In genomic region chr3:3145831-3146230, GRCh38 we compare ENCODE assay signal across 26 cellular contexts. TPM values are rescaled to one million over a fixed set of nuclear protein-coding genes. Genes with fewer than 3 reads are reported as not detected.
A peak's percentile ranks its signal among the peaks of the same experiment; 100 is the strongest.
DNase-seq lines count a peak whose midpoint lies in the region; ATAC-seq and TF ChIP-seq lines count a peak whose summit lies in the region.
"Had no signal": no experiment of that assay in that cellular context is flagged by ENCODE, and none has a peak within 500 bp of the region (broad histone marks: within the 10 kb centered on the region; RNA-seq: fewer than 3 reads in every experiment).

No MANE protein-coding gene starts in this region.

- H3K36me3 ChIP-seq in PC-3 (ENCODE audit: low read depth, low read length): peaks cover 86% of the 10 kb centered on the region

- peaks cover 91% of the 10 kb centered on the region for H3K36me3 Mint-ChIP-seq in stimulated activated naive CD8-positive, alpha-beta T cell treated with anti-CD3 and anti-CD28 coated beads, Interleukin-15, Interleukin-2, amounts not matched to agents 100 ng/mL and 50 ng/mL, for 24 hours (ENCODE audit: low read depth)
- H3K36me3 Mint-ChIP-seq in activated T-helper 17 cell treated with anti-CD3 and anti-CD28 coated beads, Interleukin-2, amount 50 U/mL, for 72 hours (ENCODE audit: low read depth): peaks cover 99% of the 10 kb centered on the region

- CTCF ChIA-PET in PC-3 (lab: Charles Lee): no interaction called here

- H3K9me2 ChIP-seq in PC-3 (replicated peaks; ENCODE audit: low read length): no peaks in the 10 kb centered on the region

- H3F3A ChIP-seq in PC-3 (ENCODE audit: low read length, unreplicated experiment): peaks cover 9% of the 10 kb centered on the region

- H3K4me1 ChIP-seq in PC-3 (ENCODE audit: insufficient read depth, low read length): peaks cover 13% of the 10 kb centered on the region
- H3K4me1 ChIP-seq: right atrium auricular region had no signal

- intact Hi-C loops in PC-3 (cut with micrococcal nuclease): no loop called here

- H3K4me3 Mint-ChIP-seq in stimulated activated naive CD8-positive, alpha-beta T cell treated with anti-CD3 and anti-CD28 coated beads, Interleukin-15, Interleukin-2, amounts not matched to agents 100 ng/mL and 50 ng/mL, for 24 hours: no peak overlapping the region
- H3K4me3 Mint-ChIP-seq in stimulated activated naive CD8-positive, alpha-beta T cell treated with anti-CD3 and anti-CD28 coated beads, Interleukin-15, amount 100 ng/mL, for 72 hours: no peak overlapping the region
- H3K4me3 Mint-ChIP-seq in activated T-helper 17 cell treated with anti-CD3 and anti-CD28 coated beads, Interleukin-2, amount 50 U/mL, for 72 hours: no peak overlapping the region
- H3K4me3 Mint-ChIP-seq: activated naive CD4-positive, alpha-beta T cell treated with anti-CD3 and anti-CD28 coated beads, Interleukin-2, amount 50 U/mL, for 24 hours; CD14-positive monocyte had no signal

- no peaks in the 10 kb centered on the region for H3K9me3 ChIP-seq in PC-3 (ENCODE audit: low read length)
- H3K9me3 ChIP-seq: right atrium auricular region, thoracic aorta had no signal

- POLR2A ChIA-PET in PC-3 (lab: Charles Lee; ENCODE audit: unreplicated experiment): no interaction called here

- BruUV-seq in PC-3 (replicated peaks; lab: Mats Ljungman, UMichigan): no TSS peak

- H3K27ac Mint-ChIP-seq in stimulated activated naive CD8-positive, alpha-beta T cell treated with anti-CD3 and anti-CD28 coated beads, Interleukin-15, Interleukin-2, amounts not matched to agents 100 ng/mL and 50 ng/mL, for 24 hours: peak overlapping the region; percentile 63
- H3K27ac Mint-ChIP-seq in stimulated activated naive CD8-positive, alpha-beta T cell treated with anti-CD3 and anti-CD28 coated beads, Interleukin-15, amount 100 ng/mL, for 72 hours: peak overlapping the region in 1 of 2 donors; percentile 72
- H3K27ac Mint-ChIP-seq in activated T-helper 17 cell treated with anti-CD3 and anti-CD28 coated beads, Interleukin-2, amount 50 U/mL, for 72 hours: peak overlapping the region; percentile 31
- H3K27ac Mint-ChIP-seq: activated naive CD4-positive, alpha-beta T cell treated with anti-CD3 and anti-CD28 coated beads, Interleukin-2, amount 50 U/mL, for 24 hours; CD14-positive monocyte had no signal

- H3K4me1 Mint-ChIP-seq in stimulated activated naive CD8-positive, alpha-beta T cell treated with anti-CD3 and anti-CD28 coated beads, Interleukin-15, Interleukin-2, amounts not matched to agents 100 ng/mL and 50 ng/mL, for 24 hours (ENCODE audit: low read depth): peaks cover 36% of the 10 kb centered on the region
- H3K4me1 Mint-ChIP-seq in stimulated activated naive CD8-positive, alpha-beta T cell treated with anti-CD3 and anti-CD28 coated beads, Interleukin-15, amount 100 ng/mL, for 72 hours: peaks cover 16% of the 10 kb centered on the region
- H3K4me1 Mint-ChIP-seq in activated T-helper 17 cell treated with anti-CD3 and anti-CD28 coated beads, Interleukin-2, amount 50 U/mL, for 72 hours: peaks cover 6% of the 10 kb centered on the region
- H3K4me1 Mint-ChIP-seq: CD14-positive monocyte had no signal

- peaks cover 5% of the 10 kb centered on the region; the same call in 1 of the 2 replicates for H4K20me1 ChIP-seq in PC-3 (ENCODE audit: low read length)

- ATAC-seq in stimulated activated naive CD8-positive, alpha-beta T cell treated with anti-CD3 and anti-CD28 coated beads, Interleukin-15, amount 100 ng/mL, for 72 hours: no peak
- no peak for ATAC-seq in activated T-helper 17 cell treated with anti-CD3 and anti-CD28 coated beads, Interleukin-2, amount 50 U/mL, for 72 hours (replicated peaks)
- ATAC-seq in PC-3: no peak
- ATAC-seq: left lobe of liver, SK-N-SH treated with all-trans-retinoic acid at 6 μM for 48 hours had no signal

- no peak overlapping the region for H3K4me3 ChIP-seq in fibroblast of the aortic adventitia (ENCODE audit: low read depth, low read length)
- no peak overlapping the region for H3K4me3 ChIP-seq in PC-3 (ENCODE audit: low read length)
- H3K4me3 ChIP-seq: right atrium auricular region, thoracic aorta had no signal

- no peak overlapping the region for H3K27ac ChIP-seq in PC-3 (ENCODE audit: low read length)
- H3K27ac ChIP-seq: right atrium auricular region, thoracic aorta, WERI-Rb-1 had no signal

- H3K9me3 Mint-ChIP-seq in stimulated activated naive CD8-positive, alpha-beta T cell treated with anti-CD3 and anti-CD28 coated beads, Interleukin-15, Interleukin-2, amounts not matched to agents 100 ng/mL and 50 ng/mL, for 24 hours: no peaks in the 10 kb centered on the region
- H3K9me3 Mint-ChIP-seq in stimulated activated naive CD8-positive, alpha-beta T cell treated with anti-CD3 and anti-CD28 coated beads, Interleukin-15, amount 100 ng/mL, for 72 hours: no peaks in the 10 kb centered on the region
- H3K9me3 Mint-ChIP-seq in activated T-helper 17 cell treated with anti-CD3 and anti-CD28 coated beads, Interleukin-2, amount 50 U/mL, for 72 hours: no peaks in the 10 kb centered on the region
- H3K9me3 Mint-ChIP-seq: activated naive CD4-positive, alpha-beta T cell treated with anti-CD3 and anti-CD28 coated beads, Interleukin-2, amount 50 U/mL, for 24 hours; CD14-positive monocyte had no signal

- no peaks in the 10 kb centered on the region for H3K79me2 ChIP-seq in PC-3 (ENCODE audit: low read length)

- DNase-seq in stimulated activated naive CD8-positive, alpha-beta T cell treated with anti-CD3 and anti-CD28 coated beads, Interleukin-15, amount 100 ng/mL, for 72 hours: no peak
- DNase-seq in fibroblast of the aortic adventitia (ENCODE audit: low read depth) (peak; percentile 8), NCI-H446 treated with DMSO at 0.1 percent for 48 hours (lab: John Stamatoyannopoulos, UW) (no peak), Kasumi-1 (lab: John Stamatoyannopoulos, UW) (no peak), PC-3 (no peak)
- DNase-seq: activated CD4-positive, alpha-beta T cell treated with anti-CD3 and anti-CD28 coated beads, Interleukin-2, amount 50 U/mL, for 1 hour; effector CD8-positive, alpha-beta T cell; GOT3; NCI-H1417; NCI-H2081 treated with DMSO at 0.1 percent for 48 hours; NCI-H82; stimulated activated CD4-positive, alpha-beta T cell treated with anti-CD3 and anti-CD28 coated beads, Interleukin-4, amount 100 ng/mL, for 1 hour; stimulated activated naive CD4-positive, alpha-beta T cell; WERI-Rb-1 had no signal

- H3K9ac ChIP-seq in PC-3 (ENCODE audit: low read length): no peak overlapping the region

- no peaks in the 10 kb centered on the region for H3K27me3 Mint-ChIP-seq in stimulated activated naive CD8-positive, alpha-beta T cell treated with anti-CD3 and anti-CD28 coated beads, Interleukin-15, Interleukin-2, amounts not matched to agents 100 ng/mL and 50 ng/mL, for 24 hours
- no peaks in the 10 kb centered on the region for H3K27me3 Mint-ChIP-seq in stimulated activated naive CD8-positive, alpha-beta T cell treated with anti-CD3 and anti-CD28 coated beads, Interleukin-15, amount 100 ng/mL, for 72 hours
- no peaks in the 10 kb centered on the region for H3K27me3 Mint-ChIP-seq in activated T-helper 17 cell treated with anti-CD3 and anti-CD28 coated beads, Interleukin-2, amount 50 U/mL, for 72 hours
- H3K27me3 Mint-ChIP-seq: activated naive CD4-positive, alpha-beta T cell treated with anti-CD3 and anti-CD28 coated beads, Interleukin-2, amount 50 U/mL, for 24 hours had no signal

- TF ChIP-seq CTCF in fibroblast of the aortic adventitia (IDR thresholded peaks at IDR 0.05; ENCODE audit: insufficient read depth, low read length): no peak
- no peak for TF ChIP-seq CTCF in PC-3 (conservative IDR thresholded peaks at IDR 0.05; ENCODE audit: low read depth, low read length)

- H3K4me2 ChIP-seq in PC-3 (ENCODE audit: low read length): no peak overlapping the region

- no peak overlapping the region for H2AFZ ChIP-seq in PC-3 (ENCODE audit: low read length)

- H3K27me3 ChIP-seq in PC-3 (ENCODE audit: low read length): no peaks in the 10 kb centered on the region
- H3K27me3 ChIP-seq: right atrium auricular region had no signal

RNA-seq across cellular contexts. Expression of gene TRNT1, which starts 19.1 kb away (rescaled TPM):
- total RNA-seq in activated T-helper 17 cell treated with anti-CD3 and anti-CD28 coated beads, Interleukin-2, amount 50 U/mL, for 72 hours: 10 to 100 TPM; 31.2 to 52.7 TPM
- total RNA-seq in fibroblast of the aortic adventitia (ENCODE audit: low replicate concordance) (17.8 and 23.3 TPM in 2 replicates), PC-3 (2014; rRNA removed) (26.2 and 33.2 TPM in 2 replicates)

RNA-seq across cellular contexts. Expression of gene CRBN, which starts 33.7 kb away (rescaled TPM):
- total RNA-seq in activated T-helper 17 cell treated with anti-CD3 and anti-CD28 coated beads, Interleukin-2, amount 50 U/mL, for 72 hours: 10 to 100 TPM; 43.9 to 50.4 TPM
- total RNA-seq in fibroblast of the aortic adventitia (ENCODE audit: low replicate concordance) (57.0 and 70.9 TPM in 2 replicates), PC-3 (2014; rRNA removed) (29.3 and 31.2 TPM in 2 replicates)

RNA-seq across cellular contexts. Expression of gene IL5RA, which starts 35.7 kb away (rescaled TPM):
- under 1 TPM in 1 of 2 donors, not detected in 1; 0.79 TPM for total RNA-seq in activated T-helper 17 cell treated with anti-CD3 and anti-CD28 coated beads, Interleukin-2, amount 50 U/mL, for 72 hours
- total RNA-seq in fibroblast of the aortic adventitia (ENCODE audit: low replicate concordance) (0.08 TPM in 1 of 2 replicates, not detected in the other), PC-3 (2014; rRNA removed) (not detected in 2 replicates)
- total RNA-seq: epithelial cell of proximal tubule, left lobe of liver, M059J, mesenteric fat pad, osteocyte had no signal
